ENCODE assay signal across 31 cellular contexts in genomic region chr3:184200825-184201224, GRCh38. TPM values are rescaled to one million over a fixed set of nuclear protein-coding genes. Genes with fewer than 3 reads are reported as not detected.
DNase-seq lines count a peak whose midpoint lies in the region; ATAC-seq, FAIRE-seq and TF ChIP-seq lines count a peak whose summit lies in the region.
"Had no signal": no experiment of that assay in that cellular context is flagged by ENCODE, and none has a peak within 500 bp of the region (broad histone marks: within the 10 kb centered on the region; RNA-seq: fewer than 3 reads in every experiment).

No MANE protein-coding gene starts in this region.

- no peaks in the 10 kb centered on the region for H3K23me2 ChIP-seq in H1 (ENCODE audit: low read depth, low read length)

- CTCF ChIA-PET in H1 (lab: Charles Lee; ENCODE audit: partially characterized antibody) (interaction anchor here (0.8 to 1.6 kb wide), 2 partner anchors 14 to 26 kb away, joined by 3 to 5 read pairs; no protein-coding TSS in a partner anchor), MCF 10A (lab: Yijun Ruan, JAX) (no interaction called here)
- CTCF ChIA-PET in activated CD4-positive, alpha-beta memory T cell treated with anti-CD3 and anti-CD28 coated beads for 36 hours (lab: Charles Lee), result no interaction called here

- no peak overlapping the region for H3K23ac ChIP-seq in H1 (ENCODE audit: insufficient read length)

- H3K27me3 Mint-ChIP-seq in GM23338 (ENCODE audit: insufficient read depth, low read depth, poor library complexity) (peaks cover 5% of the 10 kb centered on the region), MCF 10A (ENCODE audit: insufficient read depth, unreplicated experiment) (peaks cover 4% of the 10 kb centered on the region)
- H3K27me3 Mint-ChIP-seq in activated CD4-positive, alpha-beta memory T cell treated with anti-CD3 and anti-CD28 coated beads for 36 hours, result no peaks in the 10 kb centered on the region

- TF ChIP-seq CTCF in GM23338 (conservative IDR thresholded peaks at IDR 0.05; ENCODE audit: low read depth in 2 of 2) (no peak), H1 (IDR thresholded peaks at IDR 0.05; ENCODE audit: control extremely low read depth in 1 of 3, insufficient read depth in 1 of 3, low read depth in 1 of 3, low read length in 3 of 3) (no peak), MCF 10A (IDR thresholded peaks at IDR 0.05; ENCODE audit: unreplicated experiment) (no peak)

- H3K9me3 ChIP-seq in H1 (ENCODE audit: insufficient read depth in 2 of 2, low read depth in 1 of 2, low read length in 1 of 2), result no peaks in the 10 kb centered on the region
- H3K9me3 ChIP-seq: BE2C, BLaER1 had no signal

- TF ChIP-seq POLR2A in H1 (IDR thresholded peaks at IDR 0.05; ENCODE audit: control extremely low read depth in 1 of 2, low read depth in 2 of 2, low read length in 2 of 2), result no peak

- no peak overlapping the region for H2BK12ac ChIP-seq in H1 (ENCODE audit: low read depth, low read length)

- DNase-seq in GM23338 (ENCODE audit: low spot score), result peak; percentile 21
- DNase-seq in H7, result peak; percentile 16
- peak; percentile 45 for DNase-seq in SK-N-DZ (ENCODE audit: low spot score)
- DNase-seq in H1 (ENCODE audit: low read depth in 1 of 2, low spot score in 2 of 2), result no peak
- DNase-seq in posterior vena cava (ENCODE audit: low spot score), result no peak
- no peak for DNase-seq in activated CD4-positive, alpha-beta memory T cell treated with anti-CD3 and anti-CD28 coated beads for 36 hours
- no peak for DNase-seq in MCF 10A (ENCODE audit: unreplicated experiment)
- no peak for DNase-seq in middle frontal gyrus (ENCODE audit: extremely low spot score, low spot score)
- DNase-seq: 8988T; ACHN; BE2C; C1 segment of cervical spinal cord; CD4-positive, alpha-beta memory T cell; CD4-positive, CD25-positive, alpha-beta regulatory T cell; CD8-positive, alpha-beta memory T cell; COR-L47; DMS 273 treated with DMSO at 0.1 percent for 48 hours; DMS153; DMS53; DMS79; DND-41; EL; GDM1 had no signal

- FAIRE-seq in H1 (lab: Jason Lieb, UNC), result no peak
- FAIRE-seq: A204.1, GM12878, GM12892, GM18507 had no signal

- no TSS peak for BruUV-seq in MCF 10A (replicated peaks; lab: Mats Ljungman, UMichigan)

- H3K9ac ChIP-seq in H1 (replicated peaks in 1 of 4; ENCODE audit: extremely low read depth in 1 of 4, low read depth in 3 of 4, low read length in 3 of 4), result no peak overlapping the region
- H3K9ac ChIP-seq: BLaER1 had no signal

- TF ChIP-seq RAD21 in H1 (IDR thresholded peaks at IDR 0.05 in 1 of 2, conservative IDR thresholded peaks at IDR 0.05 in 1 of 2; ENCODE audit: low read depth in 2 of 2, low read length in 2 of 2), result no peak

- H3K4me1 ChIP-seq in GM23338 (ENCODE audit: insufficient read depth) (no peaks in the 10 kb centered on the region), H1 (replicated peaks in 1 of 4; ENCODE audit: control insufficient read depth in 3 of 4, insufficient read depth in 4 of 4, low read length in 3 of 4) (no peaks in the 10 kb centered on the region)
- H3K4me1 ChIP-seq: BE2C, BLaER1 had no signal

- H3K9me3 Mint-ChIP-seq in GM23338 (no peaks in the 10 kb centered on the region), MCF 10A (ENCODE audit: unreplicated experiment) (no peaks in the 10 kb centered on the region)
- H3K9me3 Mint-ChIP-seq in activated CD4-positive, alpha-beta memory T cell treated with anti-CD3 and anti-CD28 coated beads for 36 hours, result no peaks in the 10 kb centered on the region
- H3K9me3 Mint-ChIP-seq: CD4-positive, alpha-beta memory T cell; CD8-positive, alpha-beta memory T cell had no signal

- H3K4ac ChIP-seq in H1 (replicated peaks; ENCODE audit: insufficient read length, low read depth, low read length), result no peak overlapping the region

- no peak for TF ChIP-seq EP300 in H1 (IDR thresholded peaks at IDR 0.05; ENCODE audit: borderline replicate concordance in 1 of 2, low read depth in 2 of 2, low read length in 2 of 2)

- H3K36me3 ChIP-seq in GM23338 (ENCODE audit: insufficient read depth) (no peaks in the 10 kb centered on the region), H7 (replicated peaks; ENCODE audit: control insufficient read depth, insufficient read depth, low read length) (no peaks in the 10 kb centered on the region; the same call in 1 of the 2 replicates), H1 (ENCODE audit: control insufficient read depth in 2 of 4, insufficient read depth in 4 of 4, low read length in 3 of 4) (0 out of 8 replicates have a peak, but pooled peaks cover 0 to 3% (median 0%) of the 10 kb centered on the region in 4 experiments)
- H3K36me3 ChIP-seq: BE2C had no signal

- no peak overlapping the region for H2BK20ac ChIP-seq in H1 (ENCODE audit: low read length)

- no peaks in the 10 kb centered on the region for H3K9me2 ChIP-seq in GM23338 (ENCODE audit: insufficient read depth)

- H3F3A ChIP-seq in GM23338 (replicated peaks; ENCODE audit: low read depth), result no peaks in the 10 kb centered on the region

- no peak overlapping the region for H2AK5ac ChIP-seq in H1 (ENCODE audit: low read depth, low read length)

- peak overlapping the region; percentile 56; the same call in 1 of the 2 replicates for H3K27ac Mint-ChIP-seq in GM23338
- no peak overlapping the region for H3K27ac Mint-ChIP-seq in activated CD4-positive, alpha-beta memory T cell treated with anti-CD3 and anti-CD28 coated beads for 36 hours
- H3K27ac Mint-ChIP-seq in MCF 10A (ENCODE audit: low read depth, unreplicated experiment), result no peak overlapping the region
- H3K27ac Mint-ChIP-seq: CD4-positive, alpha-beta memory T cell; CD4-positive, CD25-positive, alpha-beta regulatory T cell had no signal

- no peak overlapping the region for H3K18ac ChIP-seq in H1 (ENCODE audit: extremely low read depth, low read length)

- no peak overlapping the region for H3K56ac ChIP-seq in H1 (replicated peaks; ENCODE audit: insufficient read length, low read depth, low read length)

- no peak overlapping the region for H4K5ac ChIP-seq in H1 (ENCODE audit: insufficient read length, low read depth, low read length)

- POLR2A ChIA-PET in H1 (lab: Charles Lee; ENCODE audit: partially characterized antibody) (interaction anchor here (0.9 kb wide), 1 partner anchor 19 kb away, joined by 4 read pairs; no protein-coding TSS in a partner anchor), MCF 10A (lab: Yijun Ruan, JAX) (no interaction called here)
- POLR2A ChIA-PET in activated CD4-positive, alpha-beta memory T cell treated with anti-CD3 and anti-CD28 coated beads for 36 hours (lab: Charles Lee), result no interaction called here

- H3K27ac ChIP-seq in GM23338 (ENCODE audit: low read depth) (0 out of 2 replicates have a peak overlapping the region, but pooled peaks have one; percentile 71), H1 (ENCODE audit: low read depth, low read length) (no peak overlapping the region)
- H3K27ac ChIP-seq: BLaER1 had no signal

- H3K4me2 ChIP-seq in GM23338 (no peak overlapping the region), H1 (ENCODE audit: insufficient read depth in 1 of 2, low read depth in 2 of 2, low read length in 2 of 2) (no peak overlapping the region)
- H3K4me2 ChIP-seq: BLaER1 had no signal

- ATAC-seq in GM23338, result peak; percentile 58
- ATAC-seq: GM12878 had no signal

- no peak overlapping the region for H2BK5ac ChIP-seq in H1 (ENCODE audit: low read depth, low read length)

- H3K27me3 ChIP-seq in GM23338 (ENCODE audit: insufficient read depth), result no peaks in the 10 kb centered on the region
- no peaks in the 10 kb centered on the region for H3K27me3 ChIP-seq in H7 (ENCODE audit: control insufficient read depth, insufficient read depth, low read length)
- H3K27me3 ChIP-seq in H1 (replicated peaks in 1 of 4; ENCODE audit: control insufficient read depth in 3 of 4, extremely low read depth in 1 of 4, insufficient read depth in 3 of 4, low read length in 3 of 4), result no peaks in the 10 kb centered on the region
- H3K27me3 ChIP-seq: BE2C, BLaER1 had no signal

- H3K79me1 ChIP-seq in H1 (ENCODE audit: low read depth, low read length), result no peaks in the 10 kb centered on the region

- H3K79me2 ChIP-seq in GM23338 (replicated peaks; ENCODE audit: insufficient read depth) (no peaks in the 10 kb centered on the region), H1 (ENCODE audit: control insufficient read depth in 1 of 2, insufficient read depth in 2 of 2, low read length in 2 of 2) (no peaks in the 10 kb centered on the region)

- no peaks in the 10 kb centered on the region for H3K4me1 Mint-ChIP-seq in GM23338
- no peaks in the 10 kb centered on the region for H3K4me1 Mint-ChIP-seq in activated CD4-positive, alpha-beta memory T cell treated with anti-CD3 and anti-CD28 coated beads for 36 hours (ENCODE audit: low read depth)
- no peaks in the 10 kb centered on the region for H3K4me1 Mint-ChIP-seq in MCF 10A (ENCODE audit: insufficient read depth, unreplicated experiment)
- H3K4me1 Mint-ChIP-seq: CD14-positive monocyte; CD4-positive, alpha-beta memory T cell; CD4-positive, CD25-positive, alpha-beta regulatory T cell; CD8-positive, alpha-beta memory T cell had no signal

- intact Hi-C loops in posterior vena cava (cut with DNase I), result no loop called here
- intact Hi-C loops in activated CD4-positive, alpha-beta memory T cell treated with anti-CD3 and anti-CD28 coated beads for 36 hours (cut with micrococcal nuclease), result no loop called here
- intact Hi-C loops in MCF 10A (cut with micrococcal nuclease), result no loop called here

- H2AFZ ChIP-seq in GM23338, result no peak overlapping the region
- peak overlapping the region; percentile 8; the same call in 1 of the 2 replicates for H2AFZ ChIP-seq in H1 (ENCODE audit: low read length)

- H4K8ac ChIP-seq in H1 (ENCODE audit: extremely low read depth, insufficient read depth, low read length), result no peak overlapping the region

- no peak overlapping the region for H3K4me3 ChIP-seq in GM23338
- no peak overlapping the region for H3K4me3 ChIP-seq in H7 (ENCODE audit: insufficient read depth, low read depth, low read length)
- H3K4me3 ChIP-seq in H1 (ENCODE audit: extremely low read depth in 1 of 4, insufficient read depth in 2 of 4, low read depth in 3 of 4, low read length in 4 of 4), result no peak overlapping the region
- H3K4me3 ChIP-seq: BLaER1, GM12878 had no signal

- no peak overlapping the region for H2BK15ac ChIP-seq in H1 (ENCODE audit: low read length)

- no peak overlapping the region for H3K4me3 Mint-ChIP-seq in GM23338
- H3K4me3 Mint-ChIP-seq in activated CD4-positive, alpha-beta memory T cell treated with anti-CD3 and anti-CD28 coated beads for 36 hours, result no peak overlapping the region
- H3K4me3 Mint-ChIP-seq in MCF 10A (ENCODE audit: unreplicated experiment), result no peak overlapping the region
- H3K4me3 Mint-ChIP-seq: CD14-positive monocyte; CD4-positive, alpha-beta memory T cell; CD4-positive, CD25-positive, alpha-beta regulatory T cell; CD8-positive, alpha-beta memory T cell had no signal

- H4K91ac ChIP-seq in H1 (replicated peaks; ENCODE audit: insufficient read length, low read length), result no peak overlapping the region

- H2BK120ac ChIP-seq in H1 (replicated peaks; ENCODE audit: low read depth, low read length), result no peak overlapping the region

- H3K36me3 Mint-ChIP-seq in GM23338 (ENCODE audit: low read depth) (no peaks in the 10 kb centered on the region; the same call in 2 of the 3 replicates), MCF 10A (ENCODE audit: insufficient read depth, unreplicated experiment) (peaks cover 4% of the 10 kb centered on the region)
- no peaks in the 10 kb centered on the region for H3K36me3 Mint-ChIP-seq in activated CD4-positive, alpha-beta memory T cell treated with anti-CD3 and anti-CD28 coated beads for 36 hours

- no peak overlapping the region for H3K14ac ChIP-seq in H1 (ENCODE audit: insufficient read length)

- no peaks in the 10 kb centered on the region for H4K20me1 ChIP-seq in GM23338 (replicated peaks; ENCODE audit: insufficient read depth)
- H4K20me1 ChIP-seq in H1 (replicated peaks in 1 of 2; ENCODE audit: control insufficient read depth in 1 of 2, insufficient read depth in 2 of 2, low read length in 2 of 2), result peaks cover 0 to 2% of the 10 kb centered on the region in 2 experiments
- H4K20me1 ChIP-seq: BLaER1 had no signal

RNA-seq across cellular contexts. Expression of gene ABCF3, which starts 14.8 kb away (rescaled TPM):
- 48.9 and 60.4 TPM in 2 replicates for total RNA-seq in GM23338 (2014; rRNA removed; shearing (Covaris generic))
- polyA plus RNA-seq in GM23338 (2016; fragmentation: Nextera tagmentation; extraction: Ambion mirVana) (32.7 and 33.4 TPM in 2 replicates), H1 (2011; rRNA removed) (57.8 and 76.6 TPM in 2 replicates)
- total RNA-seq in H7 (2014; rRNA removed; shearing (Covaris generic)), result 31.1 and 38.8 TPM in 2 replicates
- polyA plus RNA-seq in SK-N-DZ (2014; cell fraction: cytosol; rRNA removed), result 18.0 and 31.9 TPM in 2 replicates
- polyA plus RNA-seq in SK-N-DZ (2014; cell fraction: nucleus; rRNA removed), result 93.1 and 143 TPM in 2 replicates
- total RNA-seq in H1 (2021; fragmentation: NEBNext Ultra II Directional; extraction: Animal tissue kit (Norgen Biotek cat#: 25700)), result 50.9 and 51.6 TPM in 2 replicates
- 55.1 TPM for polyA plus RNA-seq in H1 (2011; cell fraction: cytosol; rRNA removed)
- polyA plus RNA-seq in H1 (2011; cell fraction: nucleus; rRNA removed), result 203 TPM
- polyA plus RNA-seq in H1 (2012, experiment 1 of 2), result 40.9 to 54.7 TPM (median 52.0 TPM) in 4 replicates
- 34.1 TPM for polyA plus RNA-seq in H1 (2012, experiment 2 of 2)
- 28.7 TPM for polyA plus RNA-seq in H1 (2013, experiment 1 of 2)
- polyA plus RNA-seq in H1 (2013, experiment 2 of 2), result 24.2 TPM
- polyA minus RNA-seq in H1 (2011; rRNA and poly(A)+ RNA removed), result 60.0 and 74.3 TPM in 2 replicates
- 37.5 TPM for polyA minus RNA-seq in H1 (2011; cell fraction: cytosol; rRNA and poly(A)+ RNA removed)
- polyA minus RNA-seq in H1 (2011; cell fraction: nucleus; rRNA and poly(A)+ RNA removed), result 60.7 TPM
- total RNA-seq in posterior vena cava (10 to 100 TPM; 38.9 to 48.8 TPM), MCF 10A (2022) (62.7 and 73.9 TPM in 2 replicates)
- 10 to 100 TPM; 41.2 to 48.7 TPM for total RNA-seq in activated CD4-positive, alpha-beta memory T cell treated with anti-CD3 and anti-CD28 coated beads for 36 hours

RNA-seq across cellular contexts. Expression of gene AP2M1, which starts 26.2 kb away (rescaled TPM):
- total RNA-seq in GM23338 (2014; rRNA removed; shearing (Covaris generic)), result 269 and 305 TPM in 2 replicates
- polyA plus RNA-seq in GM23338 (2016; fragmentation: Nextera tagmentation; extraction: Ambion mirVana) (190 and 215 TPM in 2 replicates), H1 (2011; rRNA removed) (454 and 540 TPM in 2 replicates)
- total RNA-seq in H7 (2014; rRNA removed; shearing (Covaris generic)), result 567 and 667 TPM in 2 replicates
- 334 and 339 TPM in 2 replicates for polyA plus RNA-seq in SK-N-DZ (2014; cell fraction: cytosol; rRNA removed)
- polyA plus RNA-seq in SK-N-DZ (2014; cell fraction: nucleus; rRNA removed), result 274 and 313 TPM in 2 replicates
- 391 and 403 TPM in 2 replicates for total RNA-seq in H1 (2021; fragmentation: NEBNext Ultra II Directional; extraction: Animal tissue kit (Norgen Biotek cat#: 25700))
- polyA plus RNA-seq in H1 (2011; cell fraction: cytosol; rRNA removed), result 456 TPM
- polyA plus RNA-seq in H1 (2011; cell fraction: nucleus; rRNA removed), result 429 TPM
- polyA plus RNA-seq in H1 (2012, experiment 1 of 2), result 530 to 583 TPM (median 543 TPM) in 4 replicates
- polyA plus RNA-seq in H1 (2012, experiment 2 of 2), result 718 TPM
- 212 TPM for polyA plus RNA-seq in H1 (2013, experiment 1 of 2)
- polyA plus RNA-seq in H1 (2013, experiment 2 of 2), result 214 TPM
- 550 and 559 TPM in 2 replicates for polyA minus RNA-seq in H1 (2011; rRNA and poly(A)+ RNA removed)
- polyA minus RNA-seq in H1 (2011; cell fraction: cytosol; rRNA and poly(A)+ RNA removed), result 149 TPM
- 181 TPM for polyA minus RNA-seq in H1 (2011; cell fraction: nucleus; rRNA and poly(A)+ RNA removed)
- total RNA-seq in posterior vena cava (100 to 1,000 TPM; 324 to 365 TPM), MCF 10A (2022) (280 and 301 TPM in 2 replicates)
- 100 to 1,000 TPM; 218 to 221 TPM for total RNA-seq in activated CD4-positive, alpha-beta memory T cell treated with anti-CD3 and anti-CD28 coated beads for 36 hours

RNA-seq across cellular contexts. Expression of gene VWA5B2, which starts 28.6 kb away (rescaled TPM):
- total RNA-seq in GM23338 (2014; rRNA removed; shearing (Covaris generic)), result 0.66 TPM in 1 of 2 replicates, not detected in the other
- not detected in 2 replicates for polyA plus RNA-seq in GM23338 (2016; fragmentation: Nextera tagmentation; extraction: Ambion mirVana)
- 0.41 TPM in 1 of 2 replicates, not detected in the other for total RNA-seq in H7 (2014; rRNA removed; shearing (Covaris generic))
- polyA plus RNA-seq in SK-N-DZ (2014; cell fraction: cytosol; rRNA removed), result 11.3 and 11.7 TPM in 2 replicates
- 60.4 and 113 TPM in 2 replicates for polyA plus RNA-seq in SK-N-DZ (2014; cell fraction: nucleus; rRNA removed)
- total RNA-seq in H1 (2021; fragmentation: NEBNext Ultra II Directional; extraction: Animal tissue kit (Norgen Biotek cat#: 25700)), result 0.50 and 0.56 TPM in 2 replicates
- 0.53 and 0.88 TPM in 2 replicates for polyA plus RNA-seq in H1 (2011; rRNA removed)
- polyA plus RNA-seq in H1 (2011; cell fraction: cytosol; rRNA removed), result 0.37 TPM
- polyA plus RNA-seq in H1 (2011; cell fraction: nucleus; rRNA removed), result 3.0 TPM
- polyA plus RNA-seq in H1 (2012, experiment 1 of 2), result 0.29 to 0.72 TPM (median 0.41 TPM) in 4 replicates
- polyA plus RNA-seq in H1 (2012, experiment 2 of 2), result 0.70 TPM
- polyA plus RNA-seq in H1 (2013, experiment 1 of 2), result 0.28 TPM
- polyA plus RNA-seq in H1 (2013, experiment 2 of 2), result 0.17 TPM
- polyA minus RNA-seq in H1 (2011; rRNA and poly(A)+ RNA removed), result 0.41 and 0.44 TPM in 2 replicates
- polyA minus RNA-seq in H1 (2011; cell fraction: cytosol; rRNA and poly(A)+ RNA removed), result 0.37 TPM
- 1.5 TPM for polyA minus RNA-seq in H1 (2011; cell fraction: nucleus; rRNA and poly(A)+ RNA removed)
- under 1 TPM in 1 of 2 donors, not detected in 1; 0.38 TPM for total RNA-seq in posterior vena cava
- total RNA-seq in activated CD4-positive, alpha-beta memory T cell treated with anti-CD3 and anti-CD28 coated beads for 36 hours, result not detected
- not detected in 2 replicates for total RNA-seq in MCF 10A (2022)
- total RNA-seq: CD4-positive, alpha-beta memory T cell; CD4-positive, CD25-positive, alpha-beta regulatory T cell; Daoy; GM12878 had no signal
- polyA plus RNA-seq: AG04450; CD8-positive, alpha-beta memory T cell had no signal

RNA-seq across cellular contexts. Expression of gene DVL3, which starts 45.6 kb away (rescaled TPM):
- 50.2 and 55.5 TPM in 2 replicates for total RNA-seq in GM23338 (2014; rRNA removed; shearing (Covaris generic))
- polyA plus RNA-seq in GM23338 (2016; fragmentation: Nextera tagmentation; extraction: Ambion mirVana), result 25.6 and 33.5 TPM in 2 replicates
- 40.6 and 44.4 TPM in 2 replicates for total RNA-seq in H7 (2014; rRNA removed; shearing (Covaris generic))
- 43.0 and 48.7 TPM in 2 replicates for polyA plus RNA-seq in SK-N-DZ (2014; cell fraction: cytosol; rRNA removed)
- 134 and 160 TPM in 2 replicates for polyA plus RNA-seq in SK-N-DZ (2014; cell fraction: nucleus; rRNA removed)
- total RNA-seq in H1 (2021; fragmentation: NEBNext Ultra II Directional; extraction: Animal tissue kit (Norgen Biotek cat#: 25700)), result 64.9 and 66.6 TPM in 2 replicates
- 38.5 and 51.2 TPM in 2 replicates for polyA plus RNA-seq in H1 (2011; rRNA removed)
- polyA plus RNA-seq in H1 (2011; cell fraction: cytosol; rRNA removed), result 36.1 TPM
- 111 TPM for polyA plus RNA-seq in H1 (2011; cell fraction: nucleus; rRNA removed)
- 38.0 to 54.6 TPM (median 48.8 TPM) in 4 replicates for polyA plus RNA-seq in H1 (2012, experiment 1 of 2)
- 29.5 TPM for polyA plus RNA-seq in H1 (2012, experiment 2 of 2)
- polyA plus RNA-seq in H1 (2013, experiment 1 of 2), result 35.3 TPM
- polyA plus RNA-seq in H1 (2013, experiment 2 of 2), result 35.6 TPM
- polyA minus RNA-seq in H1 (2011; rRNA and poly(A)+ RNA removed), result 35.1 and 42.2 TPM in 2 replicates
- 29.9 TPM for polyA minus RNA-seq in H1 (2011; cell fraction: cytosol; rRNA and poly(A)+ RNA removed)
- polyA minus RNA-seq in H1 (2011; cell fraction: nucleus; rRNA and poly(A)+ RNA removed), result 32.1 TPM
- 10 to 100 TPM; 67.3 to 70.7 TPM for total RNA-seq in posterior vena cava
- 10 to 100 TPM; 28.5 to 32.4 TPM for total RNA-seq in activated CD4-positive, alpha-beta memory T cell treated with anti-CD3 and anti-CD28 coated beads for 36 hours
- total RNA-seq in MCF 10A (2022), result 73.4 and 74.5 TPM in 2 replicates

RNA-seq across cellular contexts. Expression of gene ALG3, which starts 47.9 kb away (rescaled TPM):
- total RNA-seq in GM23338 (2014; rRNA removed; shearing (Covaris generic)), result 107 and 109 TPM in 2 replicates
- 76.9 and 87.9 TPM in 2 replicates for polyA plus RNA-seq in GM23338 (2016; fragmentation: Nextera tagmentation; extraction: Ambion mirVana)
- total RNA-seq in H7 (2014; rRNA removed; shearing (Covaris generic)), result 59.8 and 62.7 TPM in 2 replicates
- polyA plus RNA-seq in SK-N-DZ (2014; cell fraction: cytosol; rRNA removed), result 108 and 118 TPM in 2 replicates
- 87.2 and 130 TPM in 2 replicates for polyA plus RNA-seq in SK-N-DZ (2014; cell fraction: nucleus; rRNA removed)
- 54.6 and 56.7 TPM in 2 replicates for total RNA-seq in H1 (2021; fragmentation: NEBNext Ultra II Directional; extraction: Animal tissue kit (Norgen Biotek cat#: 25700))
- polyA plus RNA-seq in H1 (2011; rRNA removed), result 148 and 184 TPM in 2 replicates
- polyA plus RNA-seq in H1 (2011; cell fraction: cytosol; rRNA removed), result 76.8 TPM
- polyA plus RNA-seq in H1 (2011; cell fraction: nucleus; rRNA removed), result 137 TPM
- 56.2 to 78.3 TPM (median 75.9 TPM) in 4 replicates for polyA plus RNA-seq in H1 (2012, experiment 1 of 2)
- 105 TPM for polyA plus RNA-seq in H1 (2012, experiment 2 of 2)
- 104 TPM for polyA plus RNA-seq in H1 (2013, experiment 1 of 2)
- polyA plus RNA-seq in H1 (2013, experiment 2 of 2), result 114 TPM
- polyA minus RNA-seq in H1 (2011; rRNA and poly(A)+ RNA removed), result 155 and 187 TPM in 2 replicates
- polyA minus RNA-seq in H1 (2011; cell fraction: cytosol; rRNA and poly(A)+ RNA removed), result 57.0 TPM
- 99.3 TPM for polyA minus RNA-seq in H1 (2011; cell fraction: nucleus; rRNA and poly(A)+ RNA removed)
- total RNA-seq in posterior vena cava, result 10 to 100 TPM; 26.8 to 28.6 TPM
- total RNA-seq in activated CD4-positive, alpha-beta memory T cell treated with anti-CD3 and anti-CD28 coated beads for 36 hours, result 10 to 100 TPM; 31.6 to 34.1 TPM
- total RNA-seq in MCF 10A (2022), result 60.4 and 77.8 TPM in 2 replicates

Comparison
In these comparisons a context has a peak if more than half of its experiments do, and no peak if none do; other contexts are left out.
1. DNase-seq: peak in GM23338 (single experiment), H7 (single experiment) and SK-N-DZ (single experiment); none in H1 (0 of 2), posterior vena cava (single experiment), activated CD4-positive, alpha-beta memory T cell treated with anti-CD3 and anti-CD28 coated beads for 36 hours (single experiment), MCF 10A (single experiment) and middle frontal gyrus (single experiment).